ENCODE assay signal across 34 cellular contexts in genomic region chr3:149820183-149820582, GRCh38. TPM values are rescaled to one million over a fixed set of nuclear protein-coding genes. Genes with fewer than 3 reads are reported as not detected.
A peak's percentile ranks its signal among the peaks of the same experiment; 100 is the strongest.
DNase-seq lines count a peak whose midpoint lies in the region; ATAC-seq, FAIRE-seq and TF ChIP-seq lines count a peak whose summit lies in the region.
"Had no signal": no experiment of that assay in that cellular context is flagged by ENCODE, and none has a peak within 500 bp of the region (broad histone marks: within the 10 kb centered on the region; RNA-seq: fewer than 3 reads in every experiment).

No MANE protein-coding gene starts in this region.

- H3K4me3 ChIP-seq in GM23338 (no peak overlapping the region), keratinocyte (ENCODE audit: control insufficient read depth in 2 of 3, extremely low read depth in 1 of 3, insufficient read depth in 2 of 3, low read depth in 1 of 3, low read length in 3 of 3) (no peak overlapping the region), upper lobe of right lung (no peak overlapping the region), sigmoid colon (no peak overlapping the region)
- H3K4me3 ChIP-seq: coronary artery, heart right ventricle, tibial nerve had no signal

- H3K27ac ChIP-seq in GM23338 (ENCODE audit: low read depth) (no peak overlapping the region), RWPE1 (no peak overlapping the region), keratinocyte (ENCODE audit: control insufficient read depth, insufficient read depth, low read length) (no peak overlapping the region), upper lobe of right lung (no peak overlapping the region), sigmoid colon (no peak overlapping the region)
- H3K27ac ChIP-seq: coronary artery, heart right ventricle, tibial nerve had no signal

- H3K36me3 ChIP-seq in GM23338 (ENCODE audit: insufficient read depth) (no peaks in the 10 kb centered on the region), keratinocyte (ENCODE audit: control insufficient read depth in 2 of 2, extremely low read depth in 1 of 2, insufficient read depth in 2 of 2, low read length in 2 of 2) (no peaks in the 10 kb centered on the region), upper lobe of right lung (no peaks in the 10 kb centered on the region), sigmoid colon (no peaks in the 10 kb centered on the region)
- H3K36me3 ChIP-seq: heart right ventricle, tibial nerve had no signal

- H3K4me1 Mint-ChIP-seq in GM23338, result peaks cover 31% of the 10 kb centered on the region

- intact Hi-C loops in upper lobe of right lung (cut with DNase I), result no loop called here
- intact Hi-C loops in sigmoid colon (cut with DNase I), result no loop called here

- CTCF ChIA-PET in RWPE1 (lab: Yijun Ruan, JAX), result interaction anchor here (0.9 kb wide), 1 partner anchor 12 kb away, joined by 12 read pairs; no protein-coding TSS in a partner anchor

- ATAC-seq in GM23338 (no peak), upper lobe of right lung (no peak), GM19395 (IDR thresholded peaks at IDR 0.05; ENCODE audit: unreplicated experiment) (no peak)
- ATAC-seq: activated CD8-positive, alpha-beta memory T cell treated with anti-CD3 and anti-CD28 coated beads, Interleukin-2, amount 10 ng/mL, durations not matched to agents 7 days and 5 days; activated T-cell treated with anti-CD3 and anti-CD28 coated beads, Interleukin-2, amount 50 U/mL, for 4 hours; effector memory CD8-positive, alpha-beta T cell; heart right ventricle had no signal

- H3K27me3 ChIP-seq in GM23338 (ENCODE audit: insufficient read depth), result no peaks in the 10 kb centered on the region
- no peaks in the 10 kb centered on the region for H3K27me3 ChIP-seq in keratinocyte (ENCODE audit: control insufficient read depth, extremely low read depth, insufficient read depth, low read length)
- no peaks in the 10 kb centered on the region for H3K27me3 ChIP-seq in upper lobe of right lung
- H3K27me3 ChIP-seq in sigmoid colon, result no peaks in the 10 kb centered on the region
- H3K27me3 ChIP-seq: heart right ventricle, tibial nerve had no signal

- no peaks in the 10 kb centered on the region for H3F3A ChIP-seq in GM23338 (replicated peaks; ENCODE audit: low read depth)

- no peak for FAIRE-seq in keratinocyte (lab: Jason Lieb, UNC)
- FAIRE-seq: astrocyte, GM18507 had no signal

- WGBS in sigmoid colon, 2 donors, result 61 to 83% methylated on average over 4 of the region's 4 CpGs

- peaks cover 100% of the 10 kb centered on the region for H3K79me2 ChIP-seq in GM23338 (replicated peaks; ENCODE audit: insufficient read depth)
- peaks cover 89% of the 10 kb centered on the region for H3K79me2 ChIP-seq in keratinocyte (ENCODE audit: control insufficient read depth, insufficient read depth, low read length)

- POLR2A ChIA-PET in RWPE1 (lab: Yijun Ruan, JAX; ENCODE audit: low non-redundant PET), result no interaction called here

- TF ChIP-seq CTCF in GM23338 (conservative IDR thresholded peaks at IDR 0.05; ENCODE audit: low read depth in 2 of 2), result no peak
- no peak for TF ChIP-seq CTCF in RWPE1 (conservative IDR thresholded peaks at IDR 0.05; ENCODE audit: low read depth)
- no peak for TF ChIP-seq CTCF in keratinocyte (optimal IDR thresholded peaks at IDR 0.05 in 1 of 3, IDR thresholded peaks at IDR 0.05 in 1 of 3, conservative IDR thresholded peaks at IDR 0.05 in 1 of 3; ENCODE audit: extremely low read depth in 1 of 3, insufficient read depth in 2 of 3, low read length in 3 of 3)
- TF ChIP-seq CTCF in upper lobe of right lung (IDR thresholded peaks at IDR 0.05), result no peak
- no peak for TF ChIP-seq CTCF in sigmoid colon (IDR thresholded peaks at IDR 0.05)

- DNase-seq in A172 (ENCODE audit: low spot score) (peak; percentile 19), GM23338 (ENCODE audit: low spot score) (no peak), RWPE1 (ENCODE audit: low spot score) (peak; percentile 52), keratinocyte (ENCODE audit: low read depth, low spot score) (no peak), MV-4-11 (lab: John Stamatoyannopoulos, UW) (no peak), upper lobe of right lung (no peak), sigmoid colon (no peak)
- DNase-seq: 8988T; activated CD8-positive, alpha-beta memory T cell treated with anti-CD3 and anti-CD28 coated beads, Interleukin-2, amount 10 ng/mL, durations not matched to agents 7 days and 5 days; activated gamma-delta T cell treated with Interleukin-2 at 50 U/mL for 16 hours; activated T-cell treated with anti-CD3 and anti-CD28 coated beads, Interleukin-2, amount 50 U/mL, for 4 hours; caudate nucleus; DND-41; effector memory CD8-positive, alpha-beta T cell; heart right ventricle; midbrain; naive B cell; NCI-H1092 treated with DMSO at 0.1 percent for 48 hours; NCI-H187; NCI-H524 treated with DMSO at 0.1 percent for 48 hours; OCI-M1; SK-N-SH; stimulated activated CD4-positive, alpha-beta T cell treated with anti-CD3 and anti-CD28 coated beads, Interleukin-4, amount 100 ng/mL, for 24 hours had no signal

- H3K9ac ChIP-seq in keratinocyte (ENCODE audit: control insufficient read depth, extremely low read depth, insufficient read depth, low read length), result no peak overlapping the region
- H3K9ac ChIP-seq: SK-N-SH had no signal

- dilution Hi-C loops in keratinocyte (cut with MboI; ENCODE audit: extremely low pct_ligation_motif_present, low sequenced_read_pairs), result no loop called here

- H2AFZ ChIP-seq in GM23338 (no peak overlapping the region), keratinocyte (ENCODE audit: control insufficient read depth, low read length) (no peak overlapping the region)

- H3K9me2 ChIP-seq in GM23338 (ENCODE audit: insufficient read depth), result no peaks in the 10 kb centered on the region
- H3K9me2 ChIP-seq: SK-N-SH had no signal

- H3K9me3 Mint-ChIP-seq in GM23338, result peaks cover 7% of the 10 kb centered on the region; the same call in 2 of the 3 replicates
- H3K9me3 Mint-ChIP-seq: effector memory CD8-positive, alpha-beta T cell; T-helper 1 cell treated with Interleukin-12 subunit alpha and Interleukin-12 subunit beta and Interleukin-4 antibody, amounts not matched to agents 30 μg/mL and 1 μg/mL, for 36 hours had no signal

- no peak overlapping the region for H3K4me2 ChIP-seq in GM23338
- H3K4me2 ChIP-seq in keratinocyte (ENCODE audit: control insufficient read depth, extremely low read depth, insufficient read depth, low read depth, low read length), result peak overlapping the region; percentile 30
- H3K4me2 ChIP-seq: SK-N-SH had no signal

- H3K9me3 ChIP-seq in keratinocyte (ENCODE audit: control insufficient read depth, low read depth, low read length), result no peaks in the 10 kb centered on the region
- H3K9me3 ChIP-seq in upper lobe of right lung, result no peaks in the 10 kb centered on the region
- H3K9me3 ChIP-seq in sigmoid colon, result no peaks in the 10 kb centered on the region

- no peak for TF ChIP-seq POLR2A in sigmoid colon (IDR thresholded peaks at IDR 0.05)

- peak overlapping the region; percentile 11; the same call in 1 of the 2 replicates for H3K27ac Mint-ChIP-seq in GM23338
- H3K27ac Mint-ChIP-seq: activated CD8-positive, alpha-beta memory T cell treated with anti-CD3 and anti-CD28 coated beads, Interleukin-2, amount 10 ng/mL, durations not matched to agents 7 days and 5 days; effector memory CD8-positive, alpha-beta T cell; T-helper 1 cell treated with Interleukin-12 subunit alpha and Interleukin-12 subunit beta and Interleukin-4 antibody, amounts not matched to agents 30 μg/mL and 1 μg/mL, for 36 hours had no signal

- H4K20me1 ChIP-seq in GM23338 (replicated peaks; ENCODE audit: insufficient read depth), result peaks cover 9% of the 10 kb centered on the region
- no peaks in the 10 kb centered on the region for H4K20me1 ChIP-seq in keratinocyte (ENCODE audit: control insufficient read depth, extremely low read depth, insufficient read depth, low read length)

- no peak overlapping the region for H3K4me3 Mint-ChIP-seq in GM23338
- H3K4me3 Mint-ChIP-seq: activated CD8-positive, alpha-beta memory T cell treated with anti-CD3 and anti-CD28 coated beads, Interleukin-2, amount 10 ng/mL, durations not matched to agents 7 days and 5 days; activated T-cell treated with anti-CD3 and anti-CD28 coated beads, Interleukin-2, amount 50 U/mL, for 4 hours; effector memory CD8-positive, alpha-beta T cell; T-helper 1 cell treated with Interleukin-12 subunit alpha and Interleukin-12 subunit beta and Interleukin-4 antibody, amounts not matched to agents 30 μg/mL and 1 μg/mL, for 36 hours had no signal

- H3K4me1 ChIP-seq in GM23338 (ENCODE audit: insufficient read depth), result peaks cover 25% of the 10 kb centered on the region
- peaks cover 29% of the 10 kb centered on the region for H3K4me1 ChIP-seq in keratinocyte (ENCODE audit: control insufficient read depth, extremely low read depth, insufficient read depth, low read length)
- peaks cover 26% of the 10 kb centered on the region for H3K4me1 ChIP-seq in upper lobe of right lung
- peaks cover 0 to 45% (median 36%) of the 10 kb centered on the region in 4 donors for H3K4me1 ChIP-seq in sigmoid colon

- no peak for TF ChIP-seq EP300 in sigmoid colon (IDR thresholded peaks at IDR 0.05)

- H3K36me3 Mint-ChIP-seq in GM23338 (ENCODE audit: low read depth), result peaks cover 14% of the 10 kb centered on the region; the same call in 2 of the 3 replicates

- H3K9me1 ChIP-seq in keratinocyte (ENCODE audit: control insufficient read depth, extremely low read depth, insufficient read depth, low read length), result no peaks in the 10 kb centered on the region

- no peaks in the 10 kb centered on the region for H3K27me3 Mint-ChIP-seq in GM23338 (ENCODE audit: insufficient read depth, low read depth, poor library complexity)
- H3K27me3 Mint-ChIP-seq: activated CD8-positive, alpha-beta memory T cell treated with anti-CD3 and anti-CD28 coated beads, Interleukin-2, amount 10 ng/mL, durations not matched to agents 7 days and 5 days; effector memory CD8-positive, alpha-beta T cell; IgD-negative memory B cell; naive B cell had no signal

RNA-seq across cellular contexts. Expression of gene RNF13, which starts 7.2 kb away (rescaled TPM):
- 38.0 and 49.5 TPM in 2 replicates for total RNA-seq in A172 (2014; rRNA removed; shearing (Covaris generic))
- total RNA-seq in GM23338 (2014; rRNA removed; shearing (Covaris generic)), result 43.1 and 46.3 TPM in 2 replicates
- polyA plus RNA-seq in GM23338 (2016; fragmentation: Nextera tagmentation; extraction: Ambion mirVana) (69.8 and 101 TPM in 2 replicates), keratinocyte (38.0 to 57.4 TPM (median 40.7 TPM) in 3 replicates), sigmoid colon (10 to 100 TPM; 15.6 to 34.4 (median 19.0) TPM)
- 39.9 TPM for polyA plus RNA-seq in keratinocyte (2011; ENCODE audit: low read depth)
- 25.7 and 52.7 TPM in 2 replicates for polyA plus RNA-seq in keratinocyte (2011; cell fraction: cytosol; rRNA removed)
- 53.3 and 67.5 TPM in 2 replicates for polyA plus RNA-seq in keratinocyte (2011; cell fraction: nucleus; rRNA removed)
- polyA plus RNA-seq in keratinocyte (2012; ENCODE audit: low replicate concordance), result 34.1 and 40.4 TPM in 2 replicates
- polyA minus RNA-seq in keratinocyte, result 19.3 to 64.8 TPM (median 49.5 TPM) in 3 replicates
- 76.9 TPM for polyA minus RNA-seq in keratinocyte (2011; cell fraction: cytosol; rRNA and poly(A)+ RNA removed)
- polyA minus RNA-seq in keratinocyte (2011; cell fraction: nucleus; rRNA and poly(A)+ RNA removed), result 45.1 and 68.8 TPM in 2 replicates
- total RNA-seq in upper lobe of right lung (136 TPM), sigmoid colon (100 to 1,000 TPM in 2 of 4 donors, 10 to 100 TPM in 2; 78.3 to 110 (median 94.1) TPM)

RNA-seq across cellular contexts. Expression of gene ANKUB1, which starts 27.8 kb away (rescaled TPM):
- total RNA-seq in A172 (2014; rRNA removed; shearing (Covaris generic)), result not detected in 2 replicates
- total RNA-seq in GM23338 (2014; rRNA removed; shearing (Covaris generic)), result not detected in 2 replicates
- polyA plus RNA-seq in GM23338 (2016; fragmentation: Nextera tagmentation; extraction: Ambion mirVana), result not detected in 2 replicates
- polyA plus RNA-seq in keratinocyte, result 0.45 to 0.77 TPM (median 0.66 TPM) in 3 replicates
- not detected for polyA plus RNA-seq in keratinocyte (2011; ENCODE audit: low read depth)
- 0.40 and 0.74 TPM in 2 replicates for polyA plus RNA-seq in keratinocyte (2011; cell fraction: cytosol; rRNA removed)
- 0.57 and 0.88 TPM in 2 replicates for polyA plus RNA-seq in keratinocyte (2011; cell fraction: nucleus; rRNA removed)
- 0.24 TPM in 1 of 2 replicates, not detected in the other for polyA plus RNA-seq in keratinocyte (2012; ENCODE audit: low replicate concordance)
- polyA minus RNA-seq in keratinocyte, result 0.26 to 0.35 TPM in 2 of 3 replicates, not detected in the other
- polyA minus RNA-seq in keratinocyte (2011; cell fraction: cytosol; rRNA and poly(A)+ RNA removed), result not detected
- 0.53 and 1.4 TPM in 2 replicates for polyA minus RNA-seq in keratinocyte (2011; cell fraction: nucleus; rRNA and poly(A)+ RNA removed)
- total RNA-seq in upper lobe of right lung, result not detected
- not detected for total RNA-seq in sigmoid colon
- not detected for polyA plus RNA-seq in sigmoid colon
- total RNA-seq: activated CD8-positive, alpha-beta memory T cell treated with anti-CD3 and anti-CD28 coated beads, Interleukin-2, amount 10 ng/mL, durations not matched to agents 7 days and 5 days; activated T-cell treated with anti-CD3 and anti-CD28 coated beads, Interleukin-2, amount 50 U/mL, for 4 hours; astrocyte; heart right ventricle; kidney epithelial cell; lower leg skin; posterior vena cava had no signal
- polyA plus RNA-seq: esophagus, heart right ventricle, IgD-negative memory B cell, SK-N-SH had no signal

Comparison
In these comparisons a context has a peak if more than half of its experiments do, and no peak if none do; other contexts are left out.
1. DNase-seq: peak in A172 (single experiment) and RWPE1 (single experiment); none in GM23338 (single experiment), keratinocyte (single experiment), MV-4-11 (single experiment), upper lobe of right lung (single experiment) and sigmoid colon (single experiment).